In genomic region chr20:57480444-57481152, GRCh38 we compare ENCODE assay signal across 8 cellular contexts. TPM values are rescaled to one million over a fixed set of nuclear protein-coding genes. Genes with fewer than 3 reads are reported as not detected.
A peak's percentile ranks its signal among the peaks of the same experiment; 100 is the strongest.
DNase-seq lines count a peak whose midpoint lies in the region; ATAC-seq and TF ChIP-seq lines count a peak whose summit lies in the region.

No MANE protein-coding gene starts in this region.

- peaks cover 43% of the 10 kb centered on the region for H3K4me1 Mint-ChIP-seq in stimulated activated naive CD8-positive, alpha-beta T cell treated with anti-CD3 and anti-CD28 coated beads, Interleukin-15, Interleukin-2, amounts not matched to agents 100 ng/mL and 50 ng/mL, for 24 hours (ENCODE audit: low read depth)

- no peaks in the 10 kb centered on the region for H3K27me3 Mint-ChIP-seq in stimulated activated naive CD8-positive, alpha-beta T cell treated with anti-CD3 and anti-CD28 coated beads, Interleukin-15, Interleukin-2, amounts not matched to agents 100 ng/mL and 50 ng/mL, for 24 hours

- H3K27ac Mint-ChIP-seq in stimulated activated naive CD8-positive, alpha-beta T cell treated with anti-CD3 and anti-CD28 coated beads, Interleukin-15, Interleukin-2, amounts not matched to agents 100 ng/mL and 50 ng/mL, for 24 hours = peak overlapping the region; percentile 75

- no peak for TF ChIP-seq POLR2A in lower leg skin (IDR thresholded peaks at IDR 0.05)

- intact Hi-C loops in lower leg skin (cut with DNase I; ENCODE audit: low total_unique reads) = no loop called here

- ATAC-seq in HG03139 (IDR thresholded peaks at IDR 0.05; ENCODE audit: unreplicated experiment) = peak; percentile 55

- H3K4me3 Mint-ChIP-seq in stimulated activated naive CD8-positive, alpha-beta T cell treated with anti-CD3 and anti-CD28 coated beads, Interleukin-15, Interleukin-2, amounts not matched to agents 100 ng/mL and 50 ng/mL, for 24 hours = peak overlapping the region; percentile 17

- no peaks in the 10 kb centered on the region for H3K36me3 Mint-ChIP-seq in stimulated activated naive CD8-positive, alpha-beta T cell treated with anti-CD3 and anti-CD28 coated beads, Interleukin-15, Interleukin-2, amounts not matched to agents 100 ng/mL and 50 ng/mL, for 24 hours (ENCODE audit: low read depth)

- in situ Hi-C loops in ACHN (cut with HindIII; ENCODE audit: low pct_ligation_motif_present, low pct_unique_long_range_greater_than_20kb, low sequenced_read_pairs) = no loop called here

- H3K9me3 Mint-ChIP-seq in stimulated activated naive CD8-positive, alpha-beta T cell treated with anti-CD3 and anti-CD28 coated beads, Interleukin-15, Interleukin-2, amounts not matched to agents 100 ng/mL and 50 ng/mL, for 24 hours = no peaks in the 10 kb centered on the region

- WGBS in lower leg skin, 2 donors = 68 to 76% methylated on average over 17 of the region's 17 CpGs

- DNase-seq in stimulated activated naive CD4-positive, alpha-beta T cell (lab: John Stamatoyannopoulos, UW) = peak in 4 of 6 experiments; percentile 19 to 34 (median 20)
- DNase-seq in stimulated activated naive CD4-positive, alpha-beta T cell treated with Interleukin-2 at 50 U/mL for 16 hours (lab: John Stamatoyannopoulos, UW) = no peak
- DNase-seq in activated CD8-positive, alpha-beta memory T cell treated with anti-CD3 and anti-CD28 coated beads, Interleukin-2, amount 50 U/mL, for 48 hours = peak; percentile 57
- DNase-seq in pons (ENCODE audit: low spot score) (no peak), ACHN (no peak), lower leg skin (ENCODE audit: low spot score in 2 of 2) (no peak)

- H3K4me3 ChIP-seq in lower leg skin (ENCODE audit: low read depth, poor library complexity, severe bottlenecking) = no peak overlapping the region

- no peak for TF ChIP-seq CTCF in lower leg skin (IDR thresholded peaks at IDR 0.05)

RNA-seq across cellular contexts. Expression of gene CTCFL, which starts 44.3 kb away (rescaled TPM):
- not detected for total RNA-seq in lower leg skin

Comparison
In these comparisons a context has a peak if more than half of its experiments do, and no peak if none do; other contexts are left out.
1. DNase-seq: peak in stimulated activated naive CD4-positive, alpha-beta T cell (4 of 6) and activated CD8-positive, alpha-beta memory T cell treated with anti-CD3 and anti-CD28 coated beads, Interleukin-2, amount 50 U/mL, for 48 hours (single experiment); none in stimulated activated naive CD4-positive, alpha-beta T cell treated with Interleukin-2 at 50 U/mL for 16 hours (single experiment), pons (single experiment), ACHN (single experiment) and lower leg skin (0 of 2).